In the genomic region with DNA sequence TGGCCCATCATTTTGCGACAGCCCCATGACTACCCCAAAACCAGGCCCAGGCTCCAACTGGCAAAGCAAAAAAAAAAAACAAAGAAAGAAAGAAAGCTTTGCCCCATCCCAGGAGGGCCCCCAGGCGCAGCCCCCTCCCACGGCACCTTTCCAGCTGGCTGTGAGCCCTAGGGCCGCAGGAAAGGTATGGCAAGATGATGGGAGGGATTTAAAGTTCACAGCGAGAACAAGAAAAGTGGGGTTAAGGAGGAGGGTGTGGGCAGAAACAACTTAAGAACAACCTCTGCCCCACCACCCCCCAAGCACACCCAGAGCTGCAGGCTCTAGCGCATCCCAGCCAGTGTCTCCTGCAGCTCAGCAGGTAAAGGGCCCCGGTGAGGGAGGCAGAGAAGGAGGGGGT, we compare ENCODE assay signal across 27 cellular contexts. TPM values are rescaled to one million over a fixed set of nuclear protein-coding genes. Genes with fewer than 3 reads are reported as not detected.
DNase-seq lines count a peak whose midpoint lies in the region; ATAC-seq and TF ChIP-seq lines count a peak whose summit lies in the region.
"Had no signal": no experiment of that assay in that cellular context is flagged by ENCODE, and none has a peak within 500 bp of the region (broad histone marks: within the 10 kb centered on the region; RNA-seq: fewer than 3 reads in every experiment).

A gene with protein sequence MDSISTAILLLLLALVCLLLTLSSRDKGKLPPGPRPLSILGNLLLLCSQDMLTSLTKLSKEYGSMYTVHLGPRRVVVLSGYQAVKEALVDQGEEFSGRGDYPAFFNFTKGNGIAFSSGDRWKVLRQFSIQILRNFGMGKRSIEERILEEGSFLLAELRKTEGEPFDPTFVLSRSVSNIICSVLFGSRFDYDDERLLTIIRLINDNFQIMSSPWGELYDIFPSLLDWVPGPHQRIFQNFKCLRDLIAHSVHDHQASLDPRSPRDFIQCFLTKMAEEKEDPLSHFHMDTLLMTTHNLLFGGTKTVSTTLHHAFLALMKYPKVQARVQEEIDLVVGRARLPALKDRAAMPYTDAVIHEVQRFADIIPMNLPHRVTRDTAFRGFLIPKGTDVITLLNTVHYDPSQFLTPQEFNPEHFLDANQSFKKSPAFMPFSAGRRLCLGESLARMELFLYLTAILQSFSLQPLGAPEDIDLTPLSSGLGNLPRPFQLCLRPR (plus strand): TSS at position 301 of the 400 bp plus-strand sequence. CDS start 1,757 bp downstream, outside the sequence.

- H3K4me1 Mint-ChIP-seq in activated CD8-positive, alpha-beta memory T cell treated with anti-CD3 and anti-CD28 coated beads, Interleukin-2, amount 10 ng/mL, durations not matched to agents 7 days and 5 days = no peaks in the 10 kb centered on the region
- peaks cover 0 to 6% of the 10 kb centered on the region in 2 donors for H3K4me1 Mint-ChIP-seq in immature natural killer cell
- H3K4me1 Mint-ChIP-seq: B cell had no signal

- H3K27ac Mint-ChIP-seq in activated CD8-positive, alpha-beta memory T cell treated with anti-CD3 and anti-CD28 coated beads, Interleukin-2, amount 10 ng/mL, durations not matched to agents 7 days and 5 days = no peak within 1 kb of the TSS
- H3K27ac Mint-ChIP-seq in immature natural killer cell = peak within 1 kb of the TSS in 5 of 6 donors; percentile 4 to 50 (median 39)
- H3K27ac Mint-ChIP-seq: B cell had no signal

- 70 to 79% (median 76%) methylated on average over 7 of the region's 7 CpGs for WGBS in stomach, 5 donors

- H3K4me3 Mint-ChIP-seq in activated CD8-positive, alpha-beta memory T cell treated with anti-CD3 and anti-CD28 coated beads, Interleukin-2, amount 10 ng/mL, durations not matched to agents 7 days and 5 days = no peak within 1 kb of the TSS
- no peak within 1 kb of the TSS for H3K4me3 Mint-ChIP-seq in immature natural killer cell
- H3K4me3 Mint-ChIP-seq: B cell had no signal

- CTCF ChIA-PET in activated CD8-positive, alpha-beta memory T cell treated with anti-CD3 and anti-CD28 coated beads, Interleukin-2, amount 10 ng/mL, durations not matched to agents 7 days and 5 days (lab: Charles Lee) = no interaction called here

- no peak for TF ChIP-seq EP300 in stomach (IDR thresholded peaks at IDR 0.05)

- H3K9me3 ChIP-seq in stomach = no peaks in the 10 kb centered on the region
- H3K9me3 ChIP-seq: SJSA1 had no signal

- H3K27ac ChIP-seq in coronary artery (no peak within 1 kb of the TSS), stomach (no peak within 1 kb of the TSS)
- H3K27ac ChIP-seq: 22Rv1, C4-2B, HL-60, PC-9, SJSA1 had no signal

- ATAC-seq in activated CD8-positive, alpha-beta memory T cell treated with anti-CD3 and anti-CD28 coated beads, Interleukin-2, amount 10 ng/mL, durations not matched to agents 7 days and 5 days = no peak
- no peak for ATAC-seq in HG02840 (IDR thresholded peaks at IDR 0.05; ENCODE audit: low FRiP score, unreplicated experiment)
- ATAC-seq: GM12878 had no signal

- H3K27me3 Mint-ChIP-seq in activated CD8-positive, alpha-beta memory T cell treated with anti-CD3 and anti-CD28 coated beads, Interleukin-2, amount 10 ng/mL, durations not matched to agents 7 days and 5 days = peaks cover 3% of the 10 kb centered on the region
- peaks cover 0 to 5% (median 2%) of the 10 kb centered on the region in 3 donors for H3K27me3 Mint-ChIP-seq in immature natural killer cell (ENCODE audit: low read depth in 3 of 3)

- no peak for TF ChIP-seq POLR2A in stomach (IDR thresholded peaks at IDR 0.05)

- no peaks in the 10 kb centered on the region for H3K36me3 ChIP-seq in stomach
- H3K36me3 ChIP-seq: SJSA1 had no signal

- H3K4me3 ChIP-seq in coronary artery (no peak within 1 kb of the TSS), stomach (no peak within 1 kb of the TSS)
- H3K4me3 ChIP-seq: GM12878, PC-9, SJSA1 had no signal

- peak; percentile 24 for DNase-seq in activated CD8-positive, alpha-beta memory T cell treated with anti-CD3 and anti-CD28 coated beads for 24 hours
- DNase-seq in activated CD8-positive, alpha-beta memory T cell treated with anti-CD3 and anti-CD28 coated beads, Interleukin-2, amount 10 ng/mL, durations not matched to agents 7 days and 5 days = no peak
- DNase-seq in coronary artery (ENCODE audit: low spot score) = peak; percentile 22
- no peak for DNase-seq in immature natural killer cell
- peak; percentile 8 for DNase-seq in stomach
- no peak for DNase-seq in GM10266 (ENCODE audit: extremely low spot score)
- no peak for DNase-seq in effector CD8-positive, alpha-beta T cell (lab: John Stamatoyannopoulos, UW)
- DNase-seq: Calu3, GOT3, HCEC 1CT, NCI-H1048, NCI-H1417 treated with DMSO at 0.1 percent for 48 hours, NCI-H1694 treated with DMSO at 0.1 percent for 48 hours, NCI-H2081, NCI-H2227 treated with DMSO at 0.1 percent for 48 hours, NCI-H526 treated with DMSO at 0.1 percent for 48 hours, PC-9, Right ventricle myocardium superior, RPMI8226 had no signal

- H3K36me3 Mint-ChIP-seq in activated CD8-positive, alpha-beta memory T cell treated with anti-CD3 and anti-CD28 coated beads, Interleukin-2, amount 10 ng/mL, durations not matched to agents 7 days and 5 days = no peaks in the 10 kb centered on the region
- no peaks in the 10 kb centered on the region for H3K36me3 Mint-ChIP-seq in immature natural killer cell

- no peaks in the 10 kb centered on the region for H3K9me3 Mint-ChIP-seq in activated CD8-positive, alpha-beta memory T cell treated with anti-CD3 and anti-CD28 coated beads, Interleukin-2, amount 10 ng/mL, durations not matched to agents 7 days and 5 days (ENCODE audit: low read depth)
- no peaks in the 10 kb centered on the region for H3K9me3 Mint-ChIP-seq in immature natural killer cell

- H3K4me1 ChIP-seq in stomach = no peaks in the 10 kb centered on the region
- H3K4me1 ChIP-seq: SJSA1 had no signal

- peaks cover 0 to 26% (median 0%) of the 10 kb centered on the region in 3 donors for H3K27me3 ChIP-seq in stomach

- TF ChIP-seq CTCF in coronary artery (IDR thresholded peaks at IDR 0.05) (no peak), stomach (IDR thresholded peaks at IDR 0.05) (no peak), GM10266 (IDR thresholded peaks at IDR 0.05; ENCODE audit: control insufficient read depth, insufficient read depth, low read depth, missing control alignments) (no peak)

- intact Hi-C loops in stomach (cut with DNase I; ENCODE audit: low total_unique reads) = no loop called here

RNA-seq across cellular contexts. Expression of the gene that starts here (rescaled TPM):
- total RNA-seq in activated CD8-positive, alpha-beta memory T cell treated with anti-CD3 and anti-CD28 coated beads, Interleukin-2, amount 10 ng/mL, durations not matched to agents 7 days and 5 days = not detected
- polyA plus RNA-seq in immature natural killer cell (not detected), stomach (under 1 TPM in 1 of 3 donors, not detected in 2; 0.30 TPM)
- total RNA-seq in stomach = not detected
- total RNA-seq: B cell, Calu3, GM12878, NCI-H460, PC-9, Right ventricle myocardium superior, SJSA1 had no signal
- polyA plus RNA-seq: GM12878 had no signal

Comparison
In these comparisons a context has a peak if more than half of its experiments do, and no peak if none do; other contexts are left out.
1. DNase-seq: peak in activated CD8-positive, alpha-beta memory T cell treated with anti-CD3 and anti-CD28 coated beads for 24 hours (single experiment) and coronary artery (single experiment); none in activated CD8-positive, alpha-beta memory T cell treated with anti-CD3 and anti-CD28 coated beads, Interleukin-2, amount 10 ng/mL, durations not matched to agents 7 days and 5 days (single experiment), immature natural killer cell (0 of 3), GM10266 (single experiment) and effector CD8-positive, alpha-beta T cell (single experiment).
2. Peak in DNase-seq in stomach; RNA of the gene not detected or under 1 TPM.